24 cellular contexts compared by ENCODE assay signal in the genomic region with DNA sequence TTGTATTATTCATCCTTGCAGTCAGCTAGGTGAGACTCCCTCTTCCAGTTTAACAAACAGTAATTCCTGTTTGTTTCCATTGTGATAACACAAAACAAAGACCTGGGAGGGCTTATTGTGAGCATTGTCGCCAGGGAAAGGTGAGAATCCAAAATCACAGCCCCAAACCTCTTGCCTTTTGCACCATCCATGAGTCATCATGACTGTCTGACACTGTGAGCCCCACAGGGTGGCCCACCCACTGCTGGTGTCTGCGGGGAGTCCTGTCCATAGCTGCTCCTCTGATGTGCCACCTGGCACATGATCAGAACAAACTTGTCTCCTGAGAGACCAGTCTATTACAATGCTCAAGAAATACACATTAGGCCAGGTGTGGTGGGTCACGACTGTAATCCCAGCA. TPM values are rescaled to one million over a fixed set of nuclear protein-coding genes. Genes with fewer than 3 reads are reported as not detected.
A peak's percentile ranks its signal among the peaks of the same experiment; 100 is the strongest.
DNase-seq lines count a peak whose midpoint lies in the region; ATAC-seq and TF ChIP-seq lines count a peak whose summit lies in the region.
"Had no signal": no experiment of that assay in that cellular context is flagged by ENCODE, and none has a peak within 500 bp of the region (broad histone marks: within the 10 kb centered on the region; RNA-seq: fewer than 3 reads in every experiment).

No MANE protein-coding gene starts in this region.

- H3K9me3 ChIP-seq in HEK293 (ENCODE audit: control insufficient read depth, insufficient read depth, low read depth, low read length): no peaks in the 10 kb centered on the region
- peaks cover 17% of the 10 kb centered on the region for H3K9me3 ChIP-seq in endodermal cell (ENCODE audit: control insufficient read depth, low read length)
- H3K9me3 ChIP-seq in Caco-2: no peaks in the 10 kb centered on the region
- H3K9me3 ChIP-seq: BLaER1, Peyer's patch, SK-N-SH had no signal

- no peak for ATAC-seq in left ventricle myocardium superior

- H3K36me3 Mint-ChIP-seq in endodermal cell (ENCODE audit: low read depth) (no peaks in the 10 kb centered on the region), neural crest cell (ENCODE audit: low read depth) (no peaks in the 10 kb centered on the region), Caco-2 (ENCODE audit: insufficient read depth, unreplicated experiment) (no peaks in the 10 kb centered on the region)
- H3K36me3 Mint-ChIP-seq: CD4-positive, CD25-positive, alpha-beta regulatory T cell had no signal

- 31 to 59% methylated on average over 2 to 3 of the region's 3 CpGs for WGBS in endodermal cell (ENCODE audit: insufficient coverage in 1 of 2, insufficient read length in 1 of 2), 2 experiments

- no peak overlapping the region for H3K27ac ChIP-seq in HEK293 (ENCODE audit: extremely low read depth, low read depth, low read length)
- H3K27ac ChIP-seq in endodermal cell (ENCODE audit: low read depth, low read length): no peak overlapping the region
- H3K27ac ChIP-seq: BLaER1, HL-60, Peyer's patch had no signal

- POLR2A ChIA-PET in HEK293 (lab: Yijun Ruan, JAX) (no interaction called here), Caco-2 (lab: Charles Lee) (no interaction called here)

- BruUV-seq in Caco-2 (replicated peaks; lab: Mats Ljungman, UMichigan): no TSS peak

- peak overlapping the region; percentile 96 for H3K27ac Mint-ChIP-seq in endodermal cell
- peak overlapping the region; percentile 67 for H3K27ac Mint-ChIP-seq in neural crest cell (ENCODE audit: unreplicated experiment)
- H3K27ac Mint-ChIP-seq in Caco-2 (ENCODE audit: unreplicated experiment): no peak overlapping the region
- H3K27ac Mint-ChIP-seq: CD4-positive, CD25-positive, alpha-beta regulatory T cell had no signal

- intact Hi-C loops in Caco-2 (cut with micrococcal nuclease; ENCODE audit: unreplicated experiment) (no loop called here), left ventricle myocardium superior (cut with micrococcal nuclease) (no loop called here)

- no peak for TF ChIP-seq CTCF in HEK293 (tag by site-specific recombination; IDR thresholded peaks at IDR 0.05)
- no peak for TF ChIP-seq CTCF in endodermal cell (conservative IDR thresholded peaks at IDR 0.05)
- TF ChIP-seq CTCF in neural crest cell (conservative IDR thresholded peaks at IDR 0.05): no peak
- no peak for TF ChIP-seq CTCF in Caco-2 (IDR thresholded peaks at IDR 0.05; ENCODE audit: insufficient read depth in 1 of 2, low read depth in 1 of 2, low read length in 1 of 2, severe bottlenecking in 1 of 2, unreplicated experiment in 1 of 2)

- DNase-seq in NK-92 treated with Interleukin-12 subunit alpha and Interleukin-12 subunit beta, amount 100 ng/mL, for 24 hours (lab: John Stamatoyannopoulos, UW): peak; percentile 44
- DNase-seq in NK-92 (lab: John Stamatoyannopoulos, UW; ENCODE audit: unreplicated experiment) (no peak), endodermal cell (peak; percentile 94), neural crest cell (ENCODE audit: low read depth, low spot score) (no peak), Caco-2 (no peak), activated gamma-delta T cell treated with Interleukin-2 at 50 U/mL for 16 hours (no peak), left ventricle myocardium superior (no peak)
- DNase-seq: CD4-positive, CD25-positive, alpha-beta regulatory T cell; NCI-H1092; NCI-H1417 treated with DMSO at 0.1 percent for 48 hours; NCI-H1694 treated with DMSO at 0.1 percent for 48 hours; NCI-H2081; NCI-H2171; NCI-H446 treated with DMSO at 0.1 percent for 48 hours; NCI-H526; OCI-M1; Peyer's patch; SHP77 treated with DMSO at 0.1 percent for 48 hours; SK-N-SH; SW 1271 had no signal

- H3K27me3 Mint-ChIP-seq in endodermal cell (ENCODE audit: insufficient read depth) (peaks cover 2% of the 10 kb centered on the region), neural crest cell (ENCODE audit: low read depth) (peaks cover 54% of the 10 kb centered on the region), Caco-2 (ENCODE audit: insufficient read depth, unreplicated experiment) (no peaks in the 10 kb centered on the region)

- H3K27me3 ChIP-seq in endodermal cell (ENCODE audit: control insufficient read depth, insufficient read depth, low read length, poor library complexity, severe bottlenecking) (no peaks in the 10 kb centered on the region), Caco-2 (replicated peaks; ENCODE audit: control insufficient read depth, insufficient read depth, low read length) (no peaks in the 10 kb centered on the region)
- H3K27me3 ChIP-seq: BLaER1, Peyer's patch had no signal

- CTCF ChIA-PET in HEK293 (lab: Yijun Ruan, JAX) (no interaction called here), Caco-2 (lab: Charles Lee) (no interaction called here)

- H3K36me3 ChIP-seq in HEK293 (ENCODE audit: control insufficient read depth in 2 of 2, insufficient read depth in 1 of 2, low read length in 2 of 2) (no peaks in the 10 kb centered on the region), endodermal cell (ENCODE audit: control insufficient read depth, insufficient read depth, low read length) (no peaks in the 10 kb centered on the region), Caco-2 (ENCODE audit: control insufficient read depth, insufficient read depth, low read length) (no peaks in the 10 kb centered on the region)
- H3K36me3 ChIP-seq: BLaER1, Peyer's patch had no signal

- no peak overlapping the region for H3K4me3 Mint-ChIP-seq in endodermal cell
- H3K4me3 Mint-ChIP-seq in neural crest cell: no peak overlapping the region
- no peak overlapping the region for H3K4me3 Mint-ChIP-seq in Caco-2 (ENCODE audit: unreplicated experiment)
- H3K4me3 Mint-ChIP-seq: CD4-positive, CD25-positive, alpha-beta regulatory T cell; T-helper 1 cell treated with Interleukin-12 subunit alpha and Interleukin-12 subunit beta and Interleukin-4 antibody, amounts not matched to agents 30 μg/mL and 1 μg/mL, for 36 hours had no signal

- H3K4me3 ChIP-seq in HEK293 (ENCODE audit: low read depth, low read length): no peak overlapping the region
- H3K4me3 ChIP-seq in endodermal cell (ENCODE audit: low read length): no peak overlapping the region
- no peak overlapping the region for H3K4me3 ChIP-seq in Caco-2 (ENCODE audit: low read depth, low read length)
- H3K4me3 ChIP-seq: BLaER1, Peyer's patch had no signal

- H3K4me1 ChIP-seq in HEK293 (ENCODE audit: control insufficient read depth, insufficient read depth, low read length) (no peaks in the 10 kb centered on the region), endodermal cell (ENCODE audit: control insufficient read depth, insufficient read depth, low read length) (peaks cover 14% of the 10 kb centered on the region), Caco-2 (no peaks in the 10 kb centered on the region)

- H3K9me3 Mint-ChIP-seq in endodermal cell: peaks cover 17% of the 10 kb centered on the region
- peaks cover 3% of the 10 kb centered on the region for H3K9me3 Mint-ChIP-seq in neural crest cell
- no peaks in the 10 kb centered on the region for H3K9me3 Mint-ChIP-seq in Caco-2 (ENCODE audit: unreplicated experiment)
- H3K9me3 Mint-ChIP-seq: T-helper 1 cell treated with Interleukin-12 subunit alpha and Interleukin-12 subunit beta and Interleukin-4 antibody, amounts not matched to agents 30 μg/mL and 1 μg/mL, for 36 hours had no signal

- H3K4me1 Mint-ChIP-seq in endodermal cell: peaks cover 23% of the 10 kb centered on the region
- H3K4me1 Mint-ChIP-seq in neural crest cell: peaks cover 19% of the 10 kb centered on the region
- no peaks in the 10 kb centered on the region for H3K4me1 Mint-ChIP-seq in Caco-2 (ENCODE audit: low read depth, unreplicated experiment)
- H3K4me1 Mint-ChIP-seq: CD4-positive, CD25-positive, alpha-beta regulatory T cell had no signal

- H3K9ac ChIP-seq in endodermal cell (ENCODE audit: extremely low read depth, low read length, poor library complexity, severe bottlenecking): peak overlapping the region; percentile 39
- H3K9ac ChIP-seq: BLaER1, SK-N-SH had no signal

TF ChIP-seq in HEK293, 187 proteins besides CTCF, POLR2A, EP300 and RAD21:
- TF ChIP-seq ZIC2 (tag by site-specific recombination; IDR thresholded peaks at IDR 0.05): peak; percentile 56
- peak; percentile 27; the same call in 1 of the 2 replicates for TF ChIP-seq GLIS1 (tag by site-specific recombination; IDR thresholded peaks at IDR 0.05)
- TF ChIP-seq, protein P1, sequence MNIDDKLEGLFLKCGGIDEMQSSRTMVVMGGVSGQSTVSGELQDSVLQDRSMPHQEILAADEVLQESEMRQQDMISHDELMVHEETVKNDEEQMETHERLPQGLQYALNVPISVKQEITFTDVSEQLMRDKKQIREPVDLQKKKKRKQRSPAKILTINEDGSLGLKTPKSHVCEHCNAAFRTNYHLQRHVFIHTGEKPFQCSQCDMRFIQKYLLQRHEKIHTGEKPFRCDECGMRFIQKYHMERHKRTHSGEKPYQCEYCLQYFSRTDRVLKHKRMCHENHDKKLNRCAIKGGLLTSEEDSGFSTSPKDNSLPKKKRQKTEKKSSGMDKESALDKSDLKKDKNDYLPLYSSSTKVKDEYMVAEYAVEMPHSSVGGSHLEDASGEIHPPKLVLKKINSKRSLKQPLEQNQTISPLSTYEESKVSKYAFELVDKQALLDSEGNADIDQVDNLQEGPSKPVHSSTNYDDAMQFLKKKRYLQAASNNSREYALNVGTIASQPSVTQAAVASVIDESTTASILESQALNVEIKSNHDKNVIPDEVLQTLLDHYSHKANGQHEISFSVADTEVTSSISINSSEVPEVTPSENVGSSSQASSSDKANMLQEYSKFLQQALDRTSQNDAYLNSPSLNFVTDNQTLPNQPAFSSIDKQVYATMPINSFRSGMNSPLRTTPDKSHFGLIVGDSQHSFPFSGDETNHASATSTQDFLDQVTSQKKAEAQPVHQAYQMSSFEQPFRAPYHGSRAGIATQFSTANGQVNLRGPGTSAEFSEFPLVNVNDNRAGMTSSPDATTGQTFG (tag by site-specific recombination; IDR thresholded peaks at IDR 0.05; ENCODE audit: borderline replicate concordance): no peak
- no peak for TF ChIP-seq ZNF335 (tag by site-specific recombination; conservative IDR thresholded peaks at IDR 0.05)
TF ChIP-seq in HEK293: peak in this region for 2.

RNA-seq across cellular contexts. Expression of a gene that starts 33.7 kb away (rescaled TPM):
- total RNA-seq in endodermal cell: 10 to 100 TPM; 53.6 to 95.2 TPM
- polyA plus RNA-seq in endodermal cell (2013, experiment 1 of 2): 21.5 TPM
- polyA plus RNA-seq in endodermal cell (2013, experiment 2 of 2): 27.6 TPM
- total RNA-seq in neural crest cell: 7.5 and 7.9 TPM in 2 replicates
- total RNA-seq in Caco-2 (2022): 0.95 and 1.00 TPM in 2 replicates
- total RNA-seq in left ventricle myocardium superior: 19.8 TPM
- total RNA-seq: CD4-positive, CD25-positive, alpha-beta regulatory T cell had no signal

Comparison
In these comparisons a context has a peak if more than half of its experiments do, and no peak if none do; other contexts are left out.
1. DNase-seq: peak in NK-92 treated with Interleukin-12 subunit alpha and Interleukin-12 subunit beta, amount 100 ng/mL, for 24 hours (single experiment) and endodermal cell (single experiment); none in NK-92 (single experiment), neural crest cell (single experiment), Caco-2 (0 of 2), activated gamma-delta T cell treated with Interleukin-2 at 50 U/mL for 16 hours (single experiment) and left ventricle myocardium superior (single experiment).